9 cellular contexts compared by ENCODE assay signal in genomic region chr2:134988994-134989605, GRCh38. TPM values are rescaled to one million over a fixed set of nuclear protein-coding genes. Genes with fewer than 3 reads are reported as not detected.
DNase-seq lines count a peak whose midpoint lies in the region; ATAC-seq and TF ChIP-seq lines count a peak whose summit lies in the region.
"Had no signal": no experiment of that assay in that cellular context is flagged by ENCODE, and none has a peak within 500 bp of the region (broad histone marks: within the 10 kb centered on the region; RNA-seq: fewer than 3 reads in every experiment).

No MANE protein-coding gene starts in this region.

- intact Hi-C loops in heart right ventricle (cut with DNase I), result loop anchor here in 2 of 10 donors (5.0 kb wide), 1 partner anchor 723 kb away; no protein-coding TSS in a partner anchor
- intact Hi-C loops in cardiac septum (cut with DNase I), result no loop called here

- no peaks in the 10 kb centered on the region for H3K9me3 Mint-ChIP-seq in nephron
- no peaks in the 10 kb centered on the region for H3K9me3 Mint-ChIP-seq in activated T-helper 17 cell treated with anti-CD3 and anti-CD28 coated beads, Interleukin-2, amount 50 U/mL, for 72 hours

- DNase-seq in heart right ventricle (no peak), cardiac septum (ENCODE audit: low spot score) (no peak), NCI-H526 (lab: John Stamatoyannopoulos, UW) (peak; percentile 11 to 40), dedifferentiated amniotic fluid mesenchymal stem cell (ENCODE audit: extremely low spot score) (peak; percentile 20), RPMI8226 (no peak), NK-92 (lab: John Stamatoyannopoulos, UW; ENCODE audit: unreplicated experiment) (no peak)
- DNase-seq: activated T-cell treated with anti-CD3 and anti-CD28 coated beads, Interleukin-2, amount 50 U/mL, for 72 hours had no signal

- H3K27ac Mint-ChIP-seq in nephron, result no peak overlapping the region
- no peak overlapping the region for H3K27ac Mint-ChIP-seq in activated T-helper 17 cell treated with anti-CD3 and anti-CD28 coated beads, Interleukin-2, amount 50 U/mL, for 72 hours
- H3K27ac Mint-ChIP-seq: activated T-cell treated with anti-CD3 and anti-CD28 coated beads, Interleukin-2, amount 50 U/mL, for 72 hours had no signal

- H3K36me3 ChIP-seq in heart right ventricle, result no peaks in the 10 kb centered on the region

- H3K27me3 Mint-ChIP-seq in nephron (ENCODE audit: low read depth), result peaks cover 4% of the 10 kb centered on the region
- H3K27me3 Mint-ChIP-seq in activated T-helper 17 cell treated with anti-CD3 and anti-CD28 coated beads, Interleukin-2, amount 50 U/mL, for 72 hours, result peaks cover 8% of the 10 kb centered on the region

- no peaks in the 10 kb centered on the region for H3K4me1 ChIP-seq in heart right ventricle

- no peaks in the 10 kb centered on the region for H3K36me3 Mint-ChIP-seq in nephron (ENCODE audit: low read depth)
- H3K36me3 Mint-ChIP-seq in activated T-helper 17 cell treated with anti-CD3 and anti-CD28 coated beads, Interleukin-2, amount 50 U/mL, for 72 hours (ENCODE audit: low read depth), result no peaks in the 10 kb centered on the region

- H3K9me3 ChIP-seq in heart right ventricle, result peaks cover 0 to 7% (median 0%) of the 10 kb centered on the region in 11 donors

- H3K4me3 ChIP-seq in heart right ventricle, result no peak overlapping the region

- H3K4me1 Mint-ChIP-seq in nephron, result no peaks in the 10 kb centered on the region
- H3K4me1 Mint-ChIP-seq in activated T-helper 17 cell treated with anti-CD3 and anti-CD28 coated beads, Interleukin-2, amount 50 U/mL, for 72 hours, result no peaks in the 10 kb centered on the region

- H3K4me3 Mint-ChIP-seq in nephron, result no peak overlapping the region
- H3K4me3 Mint-ChIP-seq in activated T-helper 17 cell treated with anti-CD3 and anti-CD28 coated beads, Interleukin-2, amount 50 U/mL, for 72 hours, result no peak overlapping the region
- H3K4me3 Mint-ChIP-seq: activated T-cell treated with anti-CD3 and anti-CD28 coated beads, Interleukin-2, amount 50 U/mL, for 72 hours had no signal

- no peaks in the 10 kb centered on the region for H3K27me3 ChIP-seq in heart right ventricle

- H3K27ac ChIP-seq in heart right ventricle, result no peak overlapping the region

- TF ChIP-seq CTCF in heart right ventricle (IDR thresholded peaks at IDR 0.05) (peak in 8 of 9 donors; percentile 9 to 65 (median 50)), nephron (IDR thresholded peaks at IDR 0.05; ENCODE audit: unreplicated experiment in 3 of 3) (peak; percentile 32 to 62 (median 58))

- 23 to 27% methylated on average over 3 of the region's 3 CpGs for WGBS in heart right ventricle, 2 donors

- peak in 1 of 8 donors; percentile 53 for ATAC-seq in heart right ventricle
- no peak for ATAC-seq in activated T-helper 17 cell treated with anti-CD3 and anti-CD28 coated beads, Interleukin-2, amount 50 U/mL, for 72 hours (replicated peaks)

RNA-seq across cellular contexts. Expression of gene MAP3K19, which starts 58.1 kb away (rescaled TPM):
- total RNA-seq in heart right ventricle, result not detected
- not detected for polyA plus RNA-seq in heart right ventricle
- total RNA-seq in cardiac septum, result not detected
- total RNA-seq in activated T-helper 17 cell treated with anti-CD3 and anti-CD28 coated beads, Interleukin-2, amount 50 U/mL, for 72 hours, result under 1 TPM in 1 of 2 donors, not detected in 1; 0.13 TPM
- total RNA-seq: activated T-cell treated with anti-CD3 and anti-CD28 coated beads, Interleukin-2, amount 50 U/mL, for 72 hours had no signal

Comparison
In these comparisons a context has a peak if more than half of its experiments do, and no peak if none do; other contexts are left out.
1. DNase-seq: peak in NCI-H526 (2 of 2) and dedifferentiated amniotic fluid mesenchymal stem cell (single experiment); none in heart right ventricle (0 of 2), cardiac septum (single experiment), RPMI8226 (single experiment) and NK-92 (single experiment).